Comparison of ENCODE assay signal across 1 cellular context in genomic region chr17:32124985-32125847, GRCh38.
TF ChIP-seq lines count a peak whose summit lies in the region.

No MANE protein-coding gene starts in this region.

TF ChIP-seq in GM23338, 12 proteins besides CTCF, POLR2A, EP300 and RAD21 (continued from another document):
- no peak for TF ChIP-seq ZNF462 (CRISPR knock-in tag; IDR thresholded peaks at IDR 0.05)
- TF ChIP-seq REST (IDR thresholded peaks at IDR 0.05; ENCODE audit: unreplicated experiment), result no peak
- no peak for TF ChIP-seq CREB1 (CRISPR knock-in tag; IDR thresholded peaks at IDR 0.05; ENCODE audit: low read depth)
- no peak for TF ChIP-seq EZH2phosphoT487 (IDR thresholded peaks at IDR 0.05; ENCODE audit: unreplicated experiment)
- no peak for TF ChIP-seq POLR2AphosphoS5 (IDR thresholded peaks at IDR 0.05; ENCODE audit: low read depth)
- no peak for TF ChIP-seq ETS1 (IDR thresholded peaks at IDR 0.05)
TF ChIP-seq in GM23338: peak in this region for 0.
